Comparison of ENCODE assay signal across 8 cellular contexts in the genomic region with DNA sequence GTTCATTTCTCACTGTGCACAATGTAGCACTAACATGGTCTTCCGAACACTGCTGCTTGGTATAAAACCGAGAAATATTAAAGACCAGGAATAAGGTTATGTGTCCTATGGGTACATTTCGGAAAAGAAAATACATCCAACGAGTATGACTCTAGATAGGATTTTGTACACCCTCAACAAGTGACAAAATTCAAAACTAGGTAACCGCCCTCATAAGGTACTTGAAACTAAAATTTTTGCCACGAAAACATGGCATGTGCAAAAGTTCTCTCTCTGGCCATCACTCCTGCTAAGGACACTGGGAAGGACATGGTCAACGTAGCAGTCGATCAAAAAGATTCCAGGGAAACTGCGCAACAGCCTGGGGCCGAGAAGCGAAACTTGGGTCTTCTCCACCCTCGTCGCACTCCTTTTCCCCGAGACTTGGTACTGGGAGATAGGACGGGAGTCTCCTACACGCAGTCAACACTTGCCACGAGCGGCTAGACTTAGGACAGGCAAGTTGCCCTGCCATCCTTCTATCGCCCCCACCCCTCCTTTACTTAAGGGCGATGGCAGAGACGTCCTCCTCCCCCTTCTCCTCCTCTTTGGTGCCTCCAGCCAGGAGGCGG. TPM values are rescaled to one million over a fixed set of nuclear protein-coding genes. Genes with fewer than 3 reads are reported as not detected.
DNase-seq lines count a peak whose midpoint lies in the region; ATAC-seq and TF ChIP-seq lines count a peak whose summit lies in the region.

No MANE protein-coding gene starts in this region.

- peak overlapping the region; percentile 99 to 100 (median 99) for H3K9ac ChIP-seq in skeletal muscle tissue (ENCODE audit: low read depth in 1 of 3, low read length in 3 of 3)

- no peaks in the 10 kb centered on the region for H3K9me3 ChIP-seq in AG04450 (ENCODE audit: control insufficient read depth, insufficient read depth, low read length)
- H3K9me3 ChIP-seq in skeletal muscle tissue (ENCODE audit: control insufficient read depth in 3 of 3, low read length in 3 of 3): no peaks in the 10 kb centered on the region

- no peaks in the 10 kb centered on the region for H3K27me3 ChIP-seq in AG04450 (ENCODE audit: control insufficient read depth, insufficient read depth, low read length)
- H3K27me3 ChIP-seq in brain microvascular endothelial cell (replicated peaks): no peaks in the 10 kb centered on the region
- no peaks in the 10 kb centered on the region for H3K27me3 ChIP-seq in skeletal muscle tissue (ENCODE audit: control insufficient read depth in 3 of 3, insufficient read depth in 3 of 3, low read length in 3 of 3)

- DNase-seq in AG04450 (ENCODE audit: low read depth, low spot score) (peak; percentile 85), NCI-H2227 treated with DMSO at 0.1 percent for 48 hours (lab: John Stamatoyannopoulos, UW) (peak; percentile 97), brain microvascular endothelial cell (peak; percentile 84), iPS-NIHi11 (ENCODE audit: low spot score) (peak; percentile 74), UCSD-AML1 (lab: John Stamatoyannopoulos, UW; ENCODE audit: unreplicated experiment) (no peak)

- ATAC-seq in GM21381 (IDR thresholded peaks at IDR 0.05; ENCODE audit: unreplicated experiment): no peak

- TF ChIP-seq CTCF in AG04450 (IDR thresholded peaks at IDR 0.05; ENCODE audit: low read depth, low read length) (no peak), GM12875 (IDR thresholded peaks at IDR 0.05; ENCODE audit: borderline replicate concordance, insufficient read depth, low read depth, low read length) (no peak), brain microvascular endothelial cell (IDR thresholded peaks at IDR 0.05; ENCODE audit: low read depth, low read length, missing control alignments) (no peak)

- CTCF ChIA-PET in AG04450 (lab: Charles Lee): interaction anchor here (1.0 to 2.3 kb wide), 4 partner anchors 14 to 298 kb away, joined by 3 to 8 read pairs (median 4); no protein-coding TSS in a partner anchor

- peak overlapping the region; percentile 70 for H3K4me3 ChIP-seq in AG04450 (ENCODE audit: low read depth, low read length)
- H3K4me3 ChIP-seq in GM12875 (ENCODE audit: low read depth, low read length): peak overlapping the region; percentile 83
- peak overlapping the region; percentile 89 for H3K4me3 ChIP-seq in brain microvascular endothelial cell (ENCODE audit: low read depth, low read length)
- H3K4me3 ChIP-seq in skeletal muscle tissue (ENCODE audit: low read length in 3 of 3): peak overlapping the region; percentile 96 to 98 (median 97)

- H3K36me3 ChIP-seq in brain microvascular endothelial cell (replicated peaks): peaks cover 4% of the 10 kb centered on the region
- H3K36me3 ChIP-seq in skeletal muscle tissue (ENCODE audit: control insufficient read depth in 3 of 3, insufficient read depth in 3 of 3, low read length in 3 of 3): peaks cover 2 to 25% (median 16%) of the 10 kb centered on the region in 3 donors

- POLR2A ChIA-PET in AG04450 (lab: Yijun Ruan, JAX): interaction anchor here (0.6 to 1.8 kb wide), 9 partner anchors 67 to 564 kb away, joined by 3 to 7 read pairs (median 4); a partner anchor contains a TSS

- H3K27ac ChIP-seq in AG04450 (ENCODE audit: low read depth, low read length) (peak overlapping the region; percentile 100), brain microvascular endothelial cell (peak overlapping the region; percentile 99), skeletal muscle tissue (ENCODE audit: low read depth, low read length) (peak overlapping the region; percentile 100)

- H3K4me1 ChIP-seq in skeletal muscle tissue (ENCODE audit: control insufficient read depth in 3 of 3, insufficient read depth in 3 of 3, low read length in 3 of 3): peaks cover 11 to 33% (median 27%) of the 10 kb centered on the region in 3 donors

- in situ Hi-C loops in brain microvascular endothelial cell (cut with HindIII; ENCODE audit: low pct_ligation_motif_present, low sequenced_read_pairs): no loop called here

RNA-seq across cellular contexts. Expression of a gene that starts 0.3 kb away (rescaled TPM):
- 33.9 and 44.9 TPM in 2 replicates for polyA plus RNA-seq in AG04450 (2011; rRNA removed)
- 21.3 and 22.3 TPM in 2 replicates for polyA minus RNA-seq in AG04450 (2011; rRNA and poly(A)+ RNA removed)
- 28.7 TPM for total RNA-seq in skeletal muscle tissue

RNA-seq across cellular contexts. Expression of a gene that starts 4.1 kb away (rescaled TPM):
- polyA plus RNA-seq in AG04450 (2011; rRNA removed): 40.5 and 48.4 TPM in 2 replicates
- 109 and 133 TPM in 2 replicates for polyA minus RNA-seq in AG04450 (2011; rRNA and poly(A)+ RNA removed)
- 34.4 TPM for total RNA-seq in skeletal muscle tissue
